ENCODE assay signal across 12 cellular contexts in the genomic region with DNA sequence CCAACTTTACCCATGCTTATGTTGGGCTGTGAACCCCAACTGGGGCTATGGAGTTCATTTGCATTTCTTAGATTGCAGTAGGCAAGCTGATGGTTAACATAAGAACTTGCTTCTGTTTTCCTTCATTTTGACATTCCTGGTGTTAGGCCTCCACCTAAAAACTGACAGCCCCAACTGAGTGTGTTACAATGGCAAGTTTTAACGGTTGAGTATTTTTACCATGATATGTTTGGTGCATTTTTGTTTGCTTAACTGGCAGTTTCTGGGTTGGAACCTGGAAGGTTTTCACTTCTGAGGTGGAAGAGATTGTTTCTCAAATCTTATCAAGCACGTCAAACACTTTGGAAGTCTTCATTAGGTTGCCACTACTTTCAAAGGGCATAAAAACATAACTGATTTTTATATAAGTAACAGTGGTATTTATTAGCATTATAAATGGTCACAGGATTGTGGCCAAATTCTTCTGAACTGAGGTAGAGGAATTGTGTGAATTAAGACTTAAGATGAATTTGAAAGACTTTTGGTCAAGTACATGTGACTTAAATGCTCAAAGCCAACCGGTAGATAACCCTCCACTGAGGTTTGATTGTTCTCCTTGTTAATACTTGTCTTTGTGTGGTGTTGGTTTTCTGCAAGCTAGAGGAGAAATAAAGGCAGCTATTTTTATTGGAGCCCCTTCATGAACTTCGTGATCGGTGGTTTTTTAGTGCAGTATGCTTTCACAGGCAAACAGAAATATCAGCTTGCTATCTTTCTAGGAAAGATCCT. TPM values are rescaled to one million over a fixed set of nuclear protein-coding genes. Genes with fewer than 3 reads are reported as not detected.
DNase-seq lines count a peak whose midpoint lies in the region; ATAC-seq and TF ChIP-seq lines count a peak whose summit lies in the region.
"Had no signal": no experiment of that assay in that cellular context is flagged by ENCODE, and none has a peak within 500 bp of the region (broad histone marks: within the 10 kb centered on the region; RNA-seq: fewer than 3 reads in every experiment).

No MANE protein-coding gene starts in this region.

- H3K79me2 ChIP-seq in SU-DHL-6 (ENCODE audit: insufficient read depth, low read length) (0 out of 2 replicates have a peak, but pooled peaks cover 4% of the 10 kb centered on the region), hepatocyte (peaks cover 39% of the 10 kb centered on the region)

- peaks cover 22% of the 10 kb centered on the region; the same call in 1 of the 2 replicates for H3K36me3 ChIP-seq in SU-DHL-6 (ENCODE audit: low read length)
- no peaks in the 10 kb centered on the region for H3K36me3 ChIP-seq in hepatocyte (replicated peaks; ENCODE audit: insufficient read depth, low read depth)

- H3K4me1 Mint-ChIP-seq in activated naive CD4-positive, alpha-beta T cell treated with anti-CD3 and anti-CD28 coated beads, Interleukin-2, amount 50 U/mL, for 24 hours, result peaks cover 52% of the 10 kb centered on the region
- H3K4me1 Mint-ChIP-seq in type B pancreatic cell (ENCODE audit: unreplicated experiment), result peaks cover 39% of the 10 kb centered on the region

- peak overlapping the region; percentile 93 for H3K4me3 Mint-ChIP-seq in activated naive CD4-positive, alpha-beta T cell treated with anti-CD3 and anti-CD28 coated beads, Interleukin-2, amount 50 U/mL, for 24 hours
- peak overlapping the region; percentile 93 for H3K4me3 Mint-ChIP-seq in type B pancreatic cell

- H3K27me3 Mint-ChIP-seq in activated naive CD4-positive, alpha-beta T cell treated with anti-CD3 and anti-CD28 coated beads, Interleukin-2, amount 50 U/mL, for 24 hours, result peaks cover 39% of the 10 kb centered on the region
- H3K27me3 Mint-ChIP-seq in type B pancreatic cell, result peaks cover 57% of the 10 kb centered on the region

- no peak overlapping the region for H3K4me3 ChIP-seq in SU-DHL-6 (ENCODE audit: insufficient read depth, low read length, poor library complexity, severe bottlenecking)
- no peak overlapping the region for H3K4me3 ChIP-seq in hepatocyte

- ATAC-seq in GM18858 (IDR thresholded peaks at IDR 0.05; ENCODE audit: unreplicated experiment), result no peak
- ATAC-seq in HG02870 (IDR thresholded peaks at IDR 0.05; ENCODE audit: unreplicated experiment), result no peak

- TF ChIP-seq CTCF in SU-DHL-6 (IDR thresholded peaks at IDR 0.05; ENCODE audit: insufficient read depth, low read length, poor library complexity, severe bottlenecking) (no peak), hepatocyte (IDR thresholded peaks at IDR 0.05; ENCODE audit: poor library complexity) (no peak), type B pancreatic cell (conservative IDR thresholded peaks at IDR 0.05) (no peak)

- peaks cover 16% of the 10 kb centered on the region; the same call in 1 of the 2 replicates for H4K20me1 ChIP-seq in SU-DHL-6 (ENCODE audit: low read depth, low read length)
- H4K20me1 ChIP-seq in hepatocyte (ENCODE audit: insufficient read depth, poor library complexity, severe bottlenecking), result peaks cover 40% of the 10 kb centered on the region

- no peaks in the 10 kb centered on the region for H3K27me3 ChIP-seq in SU-DHL-6 (ENCODE audit: low read length)
- peaks cover 33% of the 10 kb centered on the region for H3K27me3 ChIP-seq in hepatocyte

- DNase-seq in activated naive CD4-positive, alpha-beta T cell treated with Interleukin-2 at 50 U/mL for 16 hours, result no peak
- DNase-seq in hepatocyte (ENCODE audit: low spot score), result no peak
- DNase-seq in type B pancreatic cell (ENCODE audit: extremely low spot score, unreplicated experiment), result no peak
- no peak for DNase-seq in activated CD4-positive, alpha-beta T cell treated with anti-CD3 and anti-CD28 coated beads for 1 hour
- DNase-seq: NCI-H1694 had no signal

- H3K4me2 ChIP-seq in SU-DHL-6 (ENCODE audit: low read depth, low read length, poor library complexity, severe bottlenecking), result peak overlapping the region; percentile 78
- peak overlapping the region; percentile 95 for H3K4me2 ChIP-seq in hepatocyte

- H3K36me3 Mint-ChIP-seq in activated naive CD4-positive, alpha-beta T cell treated with anti-CD3 and anti-CD28 coated beads, Interleukin-2, amount 50 U/mL, for 24 hours, result peaks cover 9% of the 10 kb centered on the region
- H3K36me3 Mint-ChIP-seq in type B pancreatic cell, result peaks cover 11% of the 10 kb centered on the region

- H3K9me3 Mint-ChIP-seq in activated naive CD4-positive, alpha-beta T cell treated with anti-CD3 and anti-CD28 coated beads, Interleukin-2, amount 50 U/mL, for 24 hours, result no peaks in the 10 kb centered on the region
- no peaks in the 10 kb centered on the region for H3K9me3 Mint-ChIP-seq in type B pancreatic cell

- no peak overlapping the region for H3K27ac ChIP-seq in SU-DHL-6 (ENCODE audit: low read depth, low read length)
- H3K27ac ChIP-seq in hepatocyte, result no peak overlapping the region
- H3K27ac ChIP-seq: epithelial cell of prostate had no signal

- no peak overlapping the region for H3K9ac ChIP-seq in SU-DHL-6 (ENCODE audit: low read length)

- H3K27ac Mint-ChIP-seq in activated naive CD4-positive, alpha-beta T cell treated with anti-CD3 and anti-CD28 coated beads, Interleukin-2, amount 50 U/mL, for 24 hours, result no peak overlapping the region
- H3K27ac Mint-ChIP-seq in type B pancreatic cell, result peak overlapping the region; percentile 82

- H3K9me2 ChIP-seq in SU-DHL-6 (replicated peaks; ENCODE audit: insufficient read depth, low read length), result no peaks in the 10 kb centered on the region
- no peaks in the 10 kb centered on the region for H3K9me2 ChIP-seq in hepatocyte (replicated peaks; ENCODE audit: insufficient read depth)

- H3K9me3 ChIP-seq in SU-DHL-6 (ENCODE audit: insufficient read depth, low read length), result no peaks in the 10 kb centered on the region
- no peaks in the 10 kb centered on the region for H3K9me3 ChIP-seq in hepatocyte (ENCODE audit: low read depth)

- peaks cover 26% of the 10 kb centered on the region for H3K4me1 ChIP-seq in hepatocyte (ENCODE audit: insufficient read depth)

- H2AFZ ChIP-seq in SU-DHL-6 (ENCODE audit: low read depth, low read length, severe bottlenecking) (no peak overlapping the region), hepatocyte (no peak overlapping the region)

- peaks cover 27% of the 10 kb centered on the region for H3F3A ChIP-seq in SU-DHL-6 (ENCODE audit: insufficient read depth)

- WGBS in hepatocyte (ENCODE audit: low lambda C conversion rate, missing lambda C conversion rate), result 64% methylated on average over 5 of the region's 5 CpGs

RNA-seq across cellular contexts. Expression of gene BMI1, which starts 2.8 kb away (rescaled TPM):
- total RNA-seq in hepatocyte (49.1 and 59.8 TPM in 2 replicates), type B pancreatic cell (ENCODE audit: low replicate concordance) (28.9 and 36.6 TPM in 2 replicates)
- polyA plus RNA-seq in hepatocyte, result 23.5 and 25.5 TPM in 2 replicates

RNA-seq across cellular contexts. Expression of gene COMMD3, which starts 7.5 kb away (rescaled TPM):
- total RNA-seq in hepatocyte, result 50.1 and 55.1 TPM in 2 replicates
- polyA plus RNA-seq in hepatocyte, result 91.2 and 92.3 TPM in 2 replicates
- 42.5 and 51.3 TPM in 2 replicates for total RNA-seq in type B pancreatic cell (ENCODE audit: low replicate concordance)

RNA-seq across cellular contexts. Expression of gene SPAG6, which starts 21.6 kb away (rescaled TPM):
- total RNA-seq in hepatocyte (0.17 and 0.28 TPM in 2 replicates), type B pancreatic cell (ENCODE audit: low replicate concordance) (1.9 and 6.6 TPM in 2 replicates)
- 0.24 TPM in 1 of 2 replicates, not detected in the other for polyA plus RNA-seq in hepatocyte
- total RNA-seq: bronchial epithelial cell, HT1080 had no signal
